ENCODE assay signal across 8 cellular contexts in the genomic region with DNA sequence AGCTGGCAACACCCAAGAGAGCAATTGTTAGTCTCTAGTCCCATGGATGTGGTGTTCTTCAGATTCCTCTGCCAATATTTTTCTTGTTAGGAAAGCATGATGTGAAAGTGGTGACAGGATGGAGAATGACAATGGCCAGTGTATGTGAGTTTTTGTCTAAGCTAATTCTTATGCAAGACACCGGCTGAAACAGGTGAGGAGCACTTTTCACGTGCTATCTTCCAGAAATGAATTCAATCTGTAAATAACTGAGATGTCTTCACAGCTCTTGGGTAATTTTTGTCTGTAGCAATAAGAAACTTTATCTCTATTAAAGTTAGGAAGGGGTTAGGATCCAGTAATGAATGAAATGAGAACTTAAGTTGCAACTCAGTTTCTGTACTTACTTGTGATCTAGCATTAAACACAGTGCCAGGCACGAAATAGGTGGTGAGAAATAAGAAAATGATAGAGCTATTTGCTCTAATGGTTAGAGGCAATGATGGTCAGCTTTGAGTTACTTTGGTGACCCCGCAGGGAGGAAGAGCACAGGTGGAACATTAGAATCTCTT. TPM values are rescaled to one million over a fixed set of nuclear protein-coding genes. Genes with fewer than 3 reads are reported as not detected.
DNase-seq lines count a peak whose midpoint lies in the region; TF ChIP-seq lines count a peak whose summit lies in the region.

No MANE protein-coding gene starts in this region.

- H3K9me3 Mint-ChIP-seq in IgD-negative memory B cell (no peaks in the 10 kb centered on the region), nephron progenitor cell (no peaks in the 10 kb centered on the region)
- no peaks in the 10 kb centered on the region for H3K9me3 Mint-ChIP-seq in dendritic cell treated with granulocyte-macrophage colony-stimulating factor and Interleukin-4, amounts not matched to agents 40 ng/mL and 50 ng/mL, for 4 days

- peaks cover 33 to 40% (median 37%) of the 10 kb centered on the region in 3 donors for H3K4me1 Mint-ChIP-seq in IgD-negative memory B cell
- H3K4me1 Mint-ChIP-seq in dendritic cell treated with granulocyte-macrophage colony-stimulating factor and Interleukin-4, amounts not matched to agents 40 ng/mL and 50 ng/mL, for 4 days (ENCODE audit: low read depth): peaks cover 60% of the 10 kb centered on the region
- H3K4me1 Mint-ChIP-seq in nephron progenitor cell: peaks cover 41% of the 10 kb centered on the region

- TF ChIP-seq CTCF in C4-2B (conservative IDR thresholded peaks at IDR 0.05): no peak
- TF ChIP-seq CTCF in nephron progenitor cell (IDR thresholded peaks at IDR 0.05): no peak

- DNase-seq in nephron progenitor cell (no peak), C1 segment of cervical spinal cord (lab: John Stamatoyannopoulos, UW) (no peak), NCI-H2171 treated with DMSO at 0.1 percent for 48 hours (lab: John Stamatoyannopoulos, UW) (no peak), amniotic stem cell (lab: John Stamatoyannopoulos, UW) (no peak), SW 1271 (lab: John Stamatoyannopoulos, UW) (no peak)

- peak overlapping the region; percentile 64 for H3K27ac ChIP-seq in C4-2B

- H3K4me3 Mint-ChIP-seq in IgD-negative memory B cell (peak overlapping the region; percentile 91 to 97 (median 94)), nephron progenitor cell (peak overlapping the region; percentile 95)
- peak overlapping the region; percentile 94 for H3K4me3 Mint-ChIP-seq in dendritic cell treated with granulocyte-macrophage colony-stimulating factor and Interleukin-4, amounts not matched to agents 40 ng/mL and 50 ng/mL, for 4 days

- H3K27ac Mint-ChIP-seq in IgD-negative memory B cell: peak overlapping the region; percentile 48 to 90 (median 80)
- peak overlapping the region; percentile 93 for H3K27ac Mint-ChIP-seq in dendritic cell treated with granulocyte-macrophage colony-stimulating factor and Interleukin-4, amounts not matched to agents 40 ng/mL and 50 ng/mL, for 4 days
- peak overlapping the region; percentile 90 for H3K27ac Mint-ChIP-seq in nephron progenitor cell

- peaks cover 5% of the 10 kb centered on the region for H3K36me3 Mint-ChIP-seq in IgD-negative memory B cell
- peaks cover 20% of the 10 kb centered on the region for H3K36me3 Mint-ChIP-seq in dendritic cell treated with granulocyte-macrophage colony-stimulating factor and Interleukin-4, amounts not matched to agents 40 ng/mL and 50 ng/mL, for 4 days (ENCODE audit: low read depth)
- peaks cover 7% of the 10 kb centered on the region for H3K36me3 Mint-ChIP-seq in nephron progenitor cell (ENCODE audit: low read depth)

- H3K27me3 Mint-ChIP-seq in IgD-negative memory B cell: no peaks in the 10 kb centered on the region
- no peaks in the 10 kb centered on the region for H3K27me3 Mint-ChIP-seq in dendritic cell treated with granulocyte-macrophage colony-stimulating factor and Interleukin-4, amounts not matched to agents 40 ng/mL and 50 ng/mL, for 4 days
- no peaks in the 10 kb centered on the region for H3K27me3 Mint-ChIP-seq in nephron progenitor cell (ENCODE audit: low read depth, poor library complexity)

- intact Hi-C loops in dendritic cell treated with granulocyte-macrophage colony-stimulating factor and Interleukin-4, amounts not matched to agents 40 ng/mL and 50 ng/mL, for 4 days (cut with micrococcal nuclease): loop anchor here (5.0 to 10.0 kb wide), 2 partner anchors 137 to 160 kb away; a partner anchor contains a TSS

RNA-seq across cellular contexts. Expression of a gene that starts 0.7 kb away (rescaled TPM):
- polyA plus RNA-seq in IgD-negative memory B cell: 11.7 TPM
